1 cellular context compared by ENCODE assay signal in the genomic region with DNA sequence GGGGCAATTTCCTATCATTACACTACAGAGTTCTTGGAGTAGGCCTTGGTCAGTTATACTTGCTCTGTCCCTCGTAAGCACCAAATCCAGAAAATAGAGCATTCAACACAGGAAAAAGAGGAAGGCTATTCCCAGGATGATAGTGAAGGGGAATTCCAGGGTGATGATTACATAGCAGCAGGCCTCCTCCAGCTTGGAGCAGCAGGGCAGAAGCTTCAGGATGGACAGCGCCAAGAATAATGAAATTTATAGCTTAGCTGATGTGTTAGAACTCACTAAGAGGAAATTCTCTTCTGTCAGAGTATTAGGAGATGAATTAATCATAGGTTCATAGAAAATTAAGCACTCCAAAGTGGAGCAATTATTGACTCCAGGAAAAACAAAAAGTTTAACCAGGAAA.
TF ChIP-seq lines count a peak whose summit lies in the region.

No MANE protein-coding gene starts in this region.

TF ChIP-seq in IMR-90, 13 proteins besides CTCF, POLR2A, EP300 and RAD21 (continued from another document):
- TF ChIP-seq, protein P1, sequence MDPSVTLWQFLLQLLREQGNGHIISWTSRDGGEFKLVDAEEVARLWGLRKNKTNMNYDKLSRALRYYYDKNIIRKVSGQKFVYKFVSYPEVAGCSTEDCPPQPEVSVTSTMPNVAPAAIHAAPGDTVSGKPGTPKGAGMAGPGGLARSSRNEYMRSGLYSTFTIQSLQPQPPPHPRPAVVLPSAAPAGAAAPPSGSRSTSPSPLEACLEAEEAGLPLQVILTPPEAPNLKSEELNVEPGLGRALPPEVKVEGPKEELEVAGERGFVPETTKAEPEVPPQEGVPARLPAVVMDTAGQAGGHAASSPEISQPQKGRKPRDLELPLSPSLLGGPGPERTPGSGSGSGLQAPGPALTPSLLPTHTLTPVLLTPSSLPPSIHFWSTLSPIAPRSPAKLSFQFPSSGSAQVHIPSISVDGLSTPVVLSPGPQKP (IDR thresholded peaks at IDR 0.05; ENCODE audit: borderline replicate concordance, low read depth, low read length) = no peak
- TF ChIP-seq CHD1 (IDR thresholded peaks at IDR 0.05; ENCODE audit: low read depth, low read length) (no peak), CEBPB (IDR thresholded peaks at IDR 0.05; ENCODE audit: low read depth, low read length) (no peak), BHLHE40 (IDR thresholded peaks at IDR 0.05; ENCODE audit: low read depth, low read length) (no peak), MAFK (IDR thresholded peaks at IDR 0.05; ENCODE audit: low read depth, low read length) (no peak)
- TF ChIP-seq, protein P2, sequence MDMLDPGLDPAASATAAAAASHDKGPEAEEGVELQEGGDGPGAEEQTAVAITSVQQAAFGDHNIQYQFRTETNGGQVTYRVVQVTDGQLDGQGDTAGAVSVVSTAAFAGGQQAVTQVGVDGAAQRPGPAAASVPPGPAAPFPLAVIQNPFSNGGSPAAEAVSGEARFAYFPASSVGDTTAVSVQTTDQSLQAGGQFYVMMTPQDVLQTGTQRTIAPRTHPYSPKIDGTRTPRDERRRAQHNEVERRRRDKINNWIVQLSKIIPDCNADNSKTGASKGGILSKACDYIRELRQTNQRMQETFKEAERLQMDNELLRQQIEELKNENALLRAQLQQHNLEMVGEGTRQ (IDR thresholded peaks at IDR 0.05; ENCODE audit: low read depth, low read length) = no peak
